8 cellular contexts compared by ENCODE assay signal in the genomic region with DNA sequence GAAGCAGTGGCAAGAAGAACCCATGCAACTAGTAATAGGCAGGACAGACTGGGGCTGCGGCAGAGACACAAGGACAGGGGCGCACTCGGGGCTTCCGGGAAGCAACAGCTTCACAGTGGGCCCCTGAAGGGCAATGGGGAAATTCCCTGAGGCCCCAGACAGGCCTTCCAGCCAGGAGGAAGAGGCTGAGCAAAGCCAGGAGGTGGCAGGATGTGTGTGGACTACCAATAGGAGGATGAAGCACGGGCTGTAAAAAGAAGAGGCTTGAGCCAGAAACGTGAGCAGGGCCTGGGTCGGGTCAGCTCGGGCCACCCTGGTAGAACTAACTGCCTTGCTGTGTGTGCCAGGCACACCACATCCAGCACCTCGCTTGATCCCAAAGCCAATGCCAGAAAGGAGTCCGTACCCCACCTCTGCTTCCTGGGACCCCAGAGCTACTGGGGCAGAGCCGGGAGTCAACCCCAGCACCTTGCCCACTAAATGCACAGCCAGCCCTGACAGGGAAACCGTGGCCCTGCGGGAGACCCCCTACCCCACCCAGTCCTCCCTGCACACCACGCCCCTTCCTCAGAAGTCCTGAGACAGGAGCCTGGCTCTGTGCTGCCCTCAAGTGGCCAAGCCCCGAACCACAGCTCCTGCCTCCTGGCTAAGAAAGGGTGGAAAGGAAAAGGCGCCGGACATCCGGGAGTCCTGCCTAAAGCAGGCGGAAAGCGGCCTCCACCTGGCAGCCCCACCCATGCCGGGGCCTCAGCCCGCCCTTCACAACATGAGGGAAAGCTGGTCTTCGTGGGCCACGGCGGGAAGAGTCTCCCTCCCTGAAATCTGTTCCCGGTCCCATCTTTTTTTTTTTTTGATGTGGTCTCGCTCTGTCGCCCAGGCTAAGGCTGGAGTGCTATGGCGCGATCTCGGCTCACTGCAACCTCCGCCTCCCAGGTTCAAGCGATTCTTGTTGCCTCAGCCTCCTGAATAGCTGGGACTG. TPM values are rescaled to one million over a fixed set of nuclear protein-coding genes. Genes with fewer than 3 reads are reported as not detected.
DNase-seq lines count a peak whose midpoint lies in the region; ATAC-seq and TF ChIP-seq lines count a peak whose summit lies in the region.

No MANE protein-coding gene starts in this region.

- TF ChIP-seq RAD21 in liver (IDR thresholded peaks at IDR 0.05): peak; percentile 89 to 93

- H3K36me3 ChIP-seq in colonic mucosa (no peaks in the 10 kb centered on the region), liver (ENCODE audit: control insufficient read depth in 4 of 4, insufficient read depth in 3 of 4, low read depth in 1 of 4, low read length in 3 of 4) (no peaks in the 10 kb centered on the region)

- H3K9ac ChIP-seq in colonic mucosa (ENCODE audit: low read depth in 2 of 2, low read length in 2 of 2): peak overlapping the region in 1 of 2 donors; percentile 38
- peak overlapping the region in 1 of 2 donors; percentile 13 for H3K9ac ChIP-seq in liver (ENCODE audit: low read depth in 1 of 2, low read length in 2 of 2)

- whole genome bisulfite sequencing in liver: 30% methylated on average over 33 of the region's 33 CpGs

- H3K4me3 ChIP-seq in colonic mucosa: peak overlapping the region; percentile 5
- peak overlapping the region in 2 of 3 donors; percentile 36 to 59 for H3K4me3 ChIP-seq in liver (ENCODE audit: low read depth in 1 of 3, low read length in 3 of 3)

- H3K4me1 ChIP-seq in colonic mucosa: no peaks in the 10 kb centered on the region
- peaks cover 0 to 17% (median 5%) of the 10 kb centered on the region in 4 donors for H3K4me1 ChIP-seq in liver (ENCODE audit: control insufficient read depth in 4 of 4, insufficient read depth in 4 of 4, low read length in 3 of 4)

- H3K9me3 ChIP-seq in colonic mucosa (no peaks in the 10 kb centered on the region), liver (ENCODE audit: control insufficient read depth in 4 of 4, low read length in 3 of 4) (no peaks in the 10 kb centered on the region)

- TF ChIP-seq CTCF in colonic mucosa (IDR thresholded peaks at IDR 0.05) (peak; percentile 95), liver (IDR thresholded peaks at IDR 0.05; ENCODE audit: low read depth, low read length, missing input control) (peak; percentile 94)

- H3K27ac ChIP-seq in colonic mucosa: no peak overlapping the region
- no peak overlapping the region for H3K27ac ChIP-seq in liver (ENCODE audit: low read depth in 1 of 2, low read length in 2 of 2)

- H3K27me3 ChIP-seq in colonic mucosa: no peaks in the 10 kb centered on the region
- H3K27me3 ChIP-seq in liver (ENCODE audit: control insufficient read depth in 4 of 4, insufficient read depth in 4 of 4, low read length in 3 of 4): no peaks in the 10 kb centered on the region

- ATAC-seq in GM18498 (IDR thresholded peaks at IDR 0.05; ENCODE audit: unreplicated experiment) (peak; percentile 58), HG03175 (IDR thresholded peaks at IDR 0.05; ENCODE audit: unreplicated experiment) (peak; percentile 66), GM19035 (IDR thresholded peaks at IDR 0.05; ENCODE audit: unreplicated experiment) (no peak)

- peak; percentile 74 for DNase-seq in NCI-H460 (ENCODE audit: extremely low read depth, low read depth)
- peak; percentile 48 to 66 for DNase-seq in activated CD4-positive, alpha-beta T cell treated with anti-CD3 and anti-CD28 coated beads for 4 hours
- DNase-seq in colonic mucosa: peak; percentile 92
- DNase-seq in stimulated activated CD4-positive, alpha-beta T cell treated with anti-CD3 and anti-CD28 coated beads, Interleukin-2, amount 100 ng/mL, for 48 hours: peak; percentile 81 to 89

- intact Hi-C loops in colonic mucosa (cut with DNase I): no loop called here

TF ChIP-seq in liver, 16 proteins besides CTCF, POLR2A, EP300 and RAD21:
- TF ChIP-seq GABPA (IDR thresholded peaks at IDR 0.05 in 1 of 2, conservative IDR thresholded peaks at IDR 0.05 in 1 of 2) (peak in 1 of 2 donors; percentile 75), FOXA1 (IDR thresholded peaks at IDR 0.05) (no peak), HNF4A (conservative IDR thresholded peaks at IDR 0.05) (peak in 1 of 2 donors; percentile 17), SP1 (IDR thresholded peaks at IDR 0.05) (peak; percentile 22), ATF3 (IDR thresholded peaks at IDR 0.05) (no peak), RXRA (IDR thresholded peaks at IDR 0.05) (peak in 1 of 2 donors; percentile 30), NR2F2 (IDR thresholded peaks at IDR 0.05) (no peak)
TF ChIP-seq in liver: peak in this region for 4.

RNA-seq across cellular contexts. Expression of gene TTC39A, which starts 33.7 kb away (rescaled TPM):
- total RNA-seq in NCI-H460 (2014; rRNA removed; shearing (Covaris generic)): 0.46 and 2.3 TPM in 2 replicates
- polyA plus RNA-seq in NCI-H460 (2014; cell fraction: nucleus; rRNA removed): 0.72 and 1.0 TPM in 2 replicates
- 100 to 1,000 TPM in 1 of 2 donors, 10 to 100 TPM in 1; 95.2 to 148 TPM for total RNA-seq in colonic mucosa
- 1 to 10 TPM; 1.3 to 1.6 TPM for total RNA-seq in liver
- 1 to 10 TPM in 1 of 2 donors, under 1 TPM in 1; 0.32 to 1.9 TPM for polyA plus RNA-seq in liver

Comparison
In these comparisons a context has a peak if more than half of its experiments do, and no peak if none do; other contexts are left out.
1. RNA of gene TTC39A, which starts 33.7 kb away (total RNA-seq): 95.2 to 148 TPM in colonic mucosa; 0.46 to 2.3 TPM in NCI-H460 and 1.3 to 1.6 TPM in liver; every median in the first group is over 10 times any median in the second.
2. Peak in every context shown above with its lines, with median percentiles within 50 percentile points of each other: DNase-seq.